In genomic region chr17:3635474-3636153, GRCh38 we compare ENCODE assay signal across 1 cellular context.
A peak's percentile ranks its signal among the peaks of the same experiment; 100 is the strongest.
TF ChIP-seq lines count a peak whose summit lies in the region.

No MANE protein-coding gene starts in this region.

TF ChIP-seq in GM12878, 131 proteins besides CTCF, POLR2A, EP300 and RAD21 (continues in another document):
- TF ChIP-seq FOXK2 (IDR thresholded peaks at IDR 0.05) (no peak), IRF3 (IDR thresholded peaks at IDR 0.05) (no peak), TARDBP (IDR thresholded peaks at IDR 0.05; ENCODE audit: borderline replicate concordance) (no peak), TCF7 (IDR thresholded peaks at IDR 0.05; ENCODE audit: borderline replicate concordance) (no peak), ZBED1 (IDR thresholded peaks at IDR 0.05; ENCODE audit: borderline replicate concordance) (no peak), SPI1 (IDR thresholded peaks at IDR 0.05; ENCODE audit: borderline replicate concordance, insufficient read depth, low read depth, low read length) (no peak), KDM1A (IDR thresholded peaks at IDR 0.05; ENCODE audit: borderline replicate concordance) (no peak), GATAD2B (conservative IDR thresholded peaks at IDR 0.05; ENCODE audit: low read depth) (0 out of 2 replicates have a peak, but pooled peaks have one; percentile 30), REST (IDR thresholded peaks at IDR 0.05; ENCODE audit: low read depth, low read length) (no peak), SP1 (IDR thresholded peaks at IDR 0.05; ENCODE audit: low read depth, low read length) (no peak), CEBPB (IDR thresholded peaks at IDR 0.05; ENCODE audit: borderline replicate concordance in 1 of 2, low read depth in 2 of 2, low read length in 2 of 2) (no peak), ZBTB4 (CRISPR knock-in tag; IDR thresholded peaks at IDR 0.05) (no peak), ATF3 (IDR thresholded peaks at IDR 0.05; ENCODE audit: borderline replicate concordance, extremely low read depth, low read depth, low read length) (no peak), RCOR1 (conservative IDR thresholded peaks at IDR 0.05; ENCODE audit: low read depth, low read length) (no peak), SMARCA5 (IDR thresholded peaks at IDR 0.05) (no peak), ZBTB33 (IDR thresholded peaks at IDR 0.05) (no peak), ZNF687 (IDR thresholded peaks at IDR 0.05) (no peak), E4F1 (IDR thresholded peaks at IDR 0.05; ENCODE audit: borderline replicate concordance, partially characterized antibody) (no peak), ZNF622 (IDR thresholded peaks at IDR 0.05) (no peak), RFX5 (IDR thresholded peaks at IDR 0.05; ENCODE audit: low read depth, low read length) (no peak), SREBF1 (IDR thresholded peaks at IDR 0.05; ENCODE audit: low read length) (no peak), POLR2AphosphoS2 (IDR thresholded peaks at IDR 0.05; ENCODE audit: low read depth, low read length) (no peak), PAX5 (IDR thresholded peaks at IDR 0.05; ENCODE audit: borderline replicate concordance, low read depth, low read length) (no peak), POU2F2 (IDR thresholded peaks at IDR 0.05; ENCODE audit: borderline replicate concordance, low read depth, low read length) (no peak), NKRF (conservative IDR thresholded peaks at IDR 0.05) (peak; percentile 66), RUNX3 (IDR thresholded peaks at IDR 0.05; ENCODE audit: low read length) (0 out of 2 replicates have a peak, but pooled peaks have one; percentile 21), SUPT20H (IDR thresholded peaks at IDR 0.05; ENCODE audit: borderline replicate concordance, control insufficient read depth, low read depth, low read length) (no peak), CREB1 (IDR thresholded peaks at IDR 0.05; ENCODE audit: low read depth) (no peak), TCF12 (IDR thresholded peaks at IDR 0.05; ENCODE audit: low read depth, low read length) (no peak), ELK1 (IDR thresholded peaks at IDR 0.05; ENCODE audit: low read depth, low read length) (no peak), SUZ12 (IDR thresholded peaks at IDR 0.05; ENCODE audit: unreplicated experiment) (no peak), BACH1 (IDR thresholded peaks at IDR 0.05; ENCODE audit: borderline replicate concordance) (no peak), SMAD5 (IDR thresholded peaks at IDR 0.05; ENCODE audit: low read depth) (no peak), BHLHE40 (IDR thresholded peaks at IDR 0.05; ENCODE audit: borderline replicate concordance in 1 of 2, low read depth in 2 of 2, low read length in 1 of 2) (peak in 1 of 2 experiments; percentile 49; a peak in 1 of 4 replicates), MLLT1 (IDR thresholded peaks at IDR 0.05) (0 out of 2 replicates have a peak, but pooled peaks have one; percentile 6), WRNIP1 (IDR thresholded peaks at IDR 0.05; ENCODE audit: borderline replicate concordance, low read depth, low read length) (no peak), LARP7 (IDR thresholded peaks at IDR 0.05) (peak; percentile 49; the same call in 1 of the 2 replicates)
